In genomic region chr4:86592553-86593249, GRCh38 we compare ENCODE assay signal across 10 cellular contexts. TPM values are rescaled to one million over a fixed set of nuclear protein-coding genes. Genes with fewer than 3 reads are reported as not detected.
DNase-seq lines count a peak whose midpoint lies in the region; ATAC-seq and TF ChIP-seq lines count a peak whose summit lies in the region.
"Had no signal": no experiment of that assay in that cellular context is flagged by ENCODE, and none has a peak within 500 bp of the region (broad histone marks: within the 10 kb centered on the region; RNA-seq: fewer than 3 reads in every experiment).

No MANE protein-coding gene starts in this region.

- peak overlapping the region in 3 of 5 donors; percentile 89 to 91 (median 90) for H3K27ac ChIP-seq in stomach

- peaks cover 4 to 47% (median 39%) of the 10 kb centered on the region in 4 donors for H3K4me1 ChIP-seq in stomach

- H3K4me3 ChIP-seq in HFF-Myc (replicated peaks; ENCODE audit: low read depth, low read length) (peak overlapping the region; percentile 92), WI38 (ENCODE audit: low read depth, low read length) (peak overlapping the region; percentile 95), stomach (peak overlapping the region in 1 of 4 donors; percentile 87)

- 45 to 67% (median 61%) methylated on average over 3 of the region's 3 CpGs for WGBS in stomach, 5 donors

- TF ChIP-seq CTCF in HFF-Myc (IDR thresholded peaks at IDR 0.05; ENCODE audit: low read depth, low read length, missing control alignments) (no peak), WI38 (IDR thresholded peaks at IDR 0.05; ENCODE audit: low read depth, low read length) (no peak), stomach (IDR thresholded peaks at IDR 0.05) (no peak)

- intact Hi-C loops in stomach (cut with DNase I; ENCODE audit: low total_unique reads), result no loop called here

- no peaks in the 10 kb centered on the region for H3K9me3 ChIP-seq in stomach

- TF ChIP-seq POLR2A in stomach (IDR thresholded peaks at IDR 0.05), result no peak

- DNase-seq in HFF-Myc (ENCODE audit: extremely low read depth, low read depth), result no peak
- DNase-seq in glomerular visceral epithelial cell (ENCODE audit: extremely low spot score), result peak; percentile 62
- no peak for DNase-seq in stomach
- DNase-seq in stimulated activated CD8-positive, alpha-beta memory T cell treated with anti-CD3 and anti-CD28 coated beads, Interleukin-4, amount 100 ng/mL, for 48 hours, result no peak
- DNase-seq: activated CD4-positive, alpha-beta T cell treated with anti-CD3 and anti-CD28 coated beads, Interleukin-2, amount 10 ng/mL, durations not matched to agents 7 days and 5 days; central memory CD4-positive, alpha-beta T cell; OCI-M1 had no signal

- H3K27me3 ChIP-seq in stomach, result peaks cover 0 to 12% (median 0%) of the 10 kb centered on the region in 3 donors

- no peaks in the 10 kb centered on the region for H3K36me3 ChIP-seq in stomach

- no peak for ATAC-seq in HG03439 (IDR thresholded peaks at IDR 0.05; ENCODE audit: unreplicated experiment)
- no peak for ATAC-seq in GM19023 (IDR thresholded peaks at IDR 0.05; ENCODE audit: unreplicated experiment)

- TF ChIP-seq EP300 in stomach (IDR thresholded peaks at IDR 0.05), result no peak

RNA-seq across cellular contexts. Expression of gene PTPN13, which starts 1.4 kb away (rescaled TPM):
- total RNA-seq in stomach, result 10 to 100 TPM in 3 of 5 donors, 1 to 10 TPM in 2; 2.3 to 38.6 (median 12.9) TPM
- polyA plus RNA-seq in stomach, result 1 to 10 TPM; 2.9 to 7.6 (median 3.1) TPM
